ENCODE assay signal across 8 cellular contexts in genomic region chr14:96205059-96205993, GRCh38. TPM values are rescaled to one million over a fixed set of nuclear protein-coding genes. Genes with fewer than 3 reads are reported as not detected.
DNase-seq lines count a peak whose midpoint lies in the region; ATAC-seq and TF ChIP-seq lines count a peak whose summit lies in the region.

No MANE protein-coding gene starts in this region.

- H4K8ac ChIP-seq in mesendoderm (ENCODE audit: low read depth, low read length) = no peak overlapping the region

- H3K27me3 ChIP-seq in cardiac muscle cell = no peaks in the 10 kb centered on the region
- H3K27me3 ChIP-seq in mesendoderm (ENCODE audit: insufficient read depth, low read length, poor library complexity) = no peaks in the 10 kb centered on the region
- no peaks in the 10 kb centered on the region for H3K27me3 ChIP-seq in aorta (ENCODE audit: control insufficient read depth in 1 of 2, insufficient read depth in 2 of 2, low read length in 1 of 2)

- H2BK5ac ChIP-seq in mesendoderm (ENCODE audit: low read length) = no peak overlapping the region

- peak overlapping the region; percentile 80 for H3K23ac ChIP-seq in mesendoderm (ENCODE audit: low read length)

- peak overlapping the region; percentile 91 for H3K56ac ChIP-seq in mesendoderm (ENCODE audit: low read length)

- intact Hi-C loops in Right ventricle myocardium inferior (cut with DNase I) = no loop called here
- intact Hi-C loops in aorta (cut with DNase I) = no loop called here

- no peak overlapping the region for H4K5ac ChIP-seq in mesendoderm (ENCODE audit: low read length)

- H3K79me1 ChIP-seq in mesendoderm (ENCODE audit: low read length) = peaks cover 2% of the 10 kb centered on the region

- H3K4me3 ChIP-seq in cardiac muscle cell (peak overlapping the region; percentile 20), choroid plexus epithelial cell (ENCODE audit: low read depth, low read length) (peak overlapping the region; percentile 80), mesendoderm (ENCODE audit: low read length) (peak overlapping the region; percentile 64), aorta (ENCODE audit: low read length in 2 of 2) (no peak overlapping the region)

- H3K18ac ChIP-seq in mesendoderm (ENCODE audit: low read length) = peak overlapping the region; percentile 2

- no peak overlapping the region for H3K27ac ChIP-seq in cardiac muscle cell
- H3K27ac ChIP-seq in mesendoderm (ENCODE audit: low read depth, low read length) = no peak overlapping the region
- H3K27ac ChIP-seq in aorta (ENCODE audit: low read depth in 1 of 2, low read length in 2 of 2) = no peak overlapping the region

- H3K4ac ChIP-seq in mesendoderm (ENCODE audit: low read depth, low read length) = no peak overlapping the region

- H2AK5ac ChIP-seq in mesendoderm (ENCODE audit: low read length) = no peak overlapping the region

- H2BK15ac ChIP-seq in mesendoderm (replicated peaks; ENCODE audit: low read depth) = no peak overlapping the region

- ATAC-seq in Right ventricle myocardium inferior = no peak
- peak; percentile 21 for ATAC-seq in aorta (ENCODE audit: low FRiP score)
- ATAC-seq in GM18870 (IDR thresholded peaks at IDR 0.05; ENCODE audit: unreplicated experiment) = no peak
- no peak for ATAC-seq in GM19397 (IDR thresholded peaks at IDR 0.05; ENCODE audit: unreplicated experiment)

- TF ChIP-seq CTCF in cardiac muscle cell (IDR thresholded peaks at IDR 0.05; ENCODE audit: low read depth, low read length) = no peak
- no peak for TF ChIP-seq CTCF in choroid plexus epithelial cell (conservative IDR thresholded peaks at IDR 0.05; ENCODE audit: low read depth, low read length)
- no peak for TF ChIP-seq CTCF in GM13977 (IDR thresholded peaks at IDR 0.05; ENCODE audit: extremely low read depth, insufficient read depth, missing control alignments)

- no peak overlapping the region for H2BK120ac ChIP-seq in mesendoderm (ENCODE audit: low read depth, low read length)

- H3K4me2 ChIP-seq in mesendoderm (ENCODE audit: low read length) = peak overlapping the region; percentile 83

- H3K4me1 ChIP-seq in cardiac muscle cell (ENCODE audit: low read depth) = peaks cover 4% of the 10 kb centered on the region
- H3K4me1 ChIP-seq in mesendoderm (ENCODE audit: control insufficient read depth, low read depth, low read length) = peaks cover 7% of the 10 kb centered on the region
- H3K4me1 ChIP-seq in aorta (ENCODE audit: control insufficient read depth in 1 of 2, insufficient read depth in 2 of 2, low read length in 2 of 2) = no peaks in the 10 kb centered on the region

- DNase-seq in cardiac muscle cell (ENCODE audit: low read depth in 1 of 2, low spot score in 1 of 2) = no peak
- DNase-seq in Right ventricle myocardium inferior (ENCODE audit: missing footprints) = no peak
- DNase-seq in choroid plexus epithelial cell (ENCODE audit: low read depth) = no peak
- DNase-seq in mesendoderm = no peak
- no peak for DNase-seq in aorta
- no peak for DNase-seq in GM13977 (ENCODE audit: low spot score)

- H3K9ac ChIP-seq in mesendoderm (ENCODE audit: low read length) = peak overlapping the region; percentile 72

- H3K36me3 ChIP-seq in cardiac muscle cell (no peaks in the 10 kb centered on the region), mesendoderm (ENCODE audit: control insufficient read depth, insufficient read depth, low read length) (no peaks in the 10 kb centered on the region), aorta (ENCODE audit: control insufficient read depth in 1 of 2, insufficient read depth in 2 of 2, low read length in 1 of 2) (no peaks in the 10 kb centered on the region)

- in situ Hi-C loops in GM13977 (cut with MboI; ENCODE audit: low pct_unique_long_range_greater_than_20kb, low sequenced_read_pairs, unreplicated experiment) = no loop called here

- no peaks in the 10 kb centered on the region for H3K79me2 ChIP-seq in mesendoderm (ENCODE audit: control insufficient read depth, insufficient read depth, low read length)

- H3K9me3 ChIP-seq in cardiac muscle cell (ENCODE audit: low read depth) = no peaks in the 10 kb centered on the region
- no peaks in the 10 kb centered on the region for H3K9me3 ChIP-seq in aorta (ENCODE audit: control insufficient read depth, low read length)

- no CpG with 5 or more reads among the region's 21 CpGs for whole genome bisulfite sequencing in mesendoderm (ENCODE audit: extremely low coverage, insufficient coverage, low lambda C conversion rate)
- WGBS in aorta, 2 donors = 51 to 57% methylated on average over 21 of the region's 21 CpGs

RNA-seq across cellular contexts. Expression of gene BDKRB2, which starts 0.7 kb away (rescaled TPM):
- total RNA-seq in cardiac muscle cell (0.45 and 0.49 TPM in 2 replicates), Right ventricle myocardium inferior (0.76 TPM), aorta (10 to 100 TPM in 1 of 2 donors, 1 to 10 TPM in 1; 5.2 to 12.2 TPM)
- polyA plus RNA-seq in cardiac muscle cell (0.57 TPM in 1 of 2 replicates, not detected in the other), aorta (not detected)
- polyA plus RNA-seq in mesendoderm (2013, experiment 1 of 2) = 3.1 TPM
- 3.3 TPM for polyA plus RNA-seq in mesendoderm (2013, experiment 2 of 2)

RNA-seq across cellular contexts. Expression of gene BDKRB1, which starts 50.7 kb away (rescaled TPM):
- 0.09 and 0.42 TPM in 2 replicates for total RNA-seq in cardiac muscle cell
- polyA plus RNA-seq in cardiac muscle cell = not detected in 2 replicates
- total RNA-seq in Right ventricle myocardium inferior = not detected
- 0.56 TPM for polyA plus RNA-seq in mesendoderm (2013, experiment 1 of 2)
- polyA plus RNA-seq in mesendoderm (2013, experiment 2 of 2) = 0.53 TPM
- total RNA-seq in aorta = 1 to 10 TPM in 1 of 2 donors, under 1 TPM in 1; 0.36 to 2.8 TPM
- under 1 TPM in 1 of 2 donors, not detected in 1; 0.18 TPM for polyA plus RNA-seq in aorta

Comparison
In these comparisons a context has a peak if more than half of its experiments do, and no peak if none do; other contexts are left out.
1. H3K4me3 ChIP-seq: peak in cardiac muscle cell (single experiment), choroid plexus epithelial cell (single experiment) and mesendoderm (single experiment); none in aorta (0 of 2).